ENCODE assay signal across 1 cellular context in the genomic region with DNA sequence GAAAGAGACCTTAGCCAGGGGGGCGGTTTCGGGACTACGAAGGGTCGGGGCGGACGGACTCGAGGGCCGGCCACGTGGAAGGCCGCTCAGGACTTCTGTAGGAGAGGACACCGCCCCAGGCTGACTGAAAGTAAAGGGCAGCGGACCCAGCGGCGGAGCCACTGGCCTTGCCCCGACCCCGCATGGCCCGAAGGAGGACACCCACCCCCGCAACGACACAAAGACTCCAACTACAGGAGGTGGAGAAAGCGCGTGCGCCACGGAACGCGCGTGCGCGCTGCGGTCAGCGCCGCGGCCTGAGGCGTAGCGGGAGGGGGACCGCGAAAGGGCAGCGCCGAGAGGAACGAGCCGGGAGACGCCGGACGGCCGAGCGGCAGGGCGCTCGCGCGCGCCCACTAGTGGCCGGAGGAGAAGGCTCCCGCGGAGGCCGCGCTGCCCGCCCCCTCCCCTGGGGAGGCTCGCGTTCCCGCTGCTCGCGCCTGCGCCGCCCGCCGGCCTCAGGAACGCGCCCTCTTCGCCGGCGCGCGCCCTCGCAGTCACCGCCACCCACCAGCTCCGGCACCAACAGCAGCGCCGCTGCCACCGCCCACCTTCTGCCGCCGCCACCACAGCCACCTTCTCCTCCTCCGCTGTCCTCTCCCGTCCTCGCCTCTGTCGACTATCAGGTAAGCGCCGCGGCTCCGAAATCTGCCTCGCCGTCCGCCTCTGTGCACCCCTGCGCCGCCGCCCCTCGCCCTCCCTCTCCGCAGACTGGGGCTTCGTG.
TF ChIP-seq lines count a peak whose summit lies in the region.

A gene (plus strand): TSS at position 533 of the 763 bp plus-strand sequence. CDS start 67,784 bp downstream, outside the sequence.

TF ChIP-seq in HepG2, 621 proteins besides CTCF, POLR2A, EP300 and RAD21 (continued from another document and continues in another):
- TF ChIP-seq, protein P1, sequence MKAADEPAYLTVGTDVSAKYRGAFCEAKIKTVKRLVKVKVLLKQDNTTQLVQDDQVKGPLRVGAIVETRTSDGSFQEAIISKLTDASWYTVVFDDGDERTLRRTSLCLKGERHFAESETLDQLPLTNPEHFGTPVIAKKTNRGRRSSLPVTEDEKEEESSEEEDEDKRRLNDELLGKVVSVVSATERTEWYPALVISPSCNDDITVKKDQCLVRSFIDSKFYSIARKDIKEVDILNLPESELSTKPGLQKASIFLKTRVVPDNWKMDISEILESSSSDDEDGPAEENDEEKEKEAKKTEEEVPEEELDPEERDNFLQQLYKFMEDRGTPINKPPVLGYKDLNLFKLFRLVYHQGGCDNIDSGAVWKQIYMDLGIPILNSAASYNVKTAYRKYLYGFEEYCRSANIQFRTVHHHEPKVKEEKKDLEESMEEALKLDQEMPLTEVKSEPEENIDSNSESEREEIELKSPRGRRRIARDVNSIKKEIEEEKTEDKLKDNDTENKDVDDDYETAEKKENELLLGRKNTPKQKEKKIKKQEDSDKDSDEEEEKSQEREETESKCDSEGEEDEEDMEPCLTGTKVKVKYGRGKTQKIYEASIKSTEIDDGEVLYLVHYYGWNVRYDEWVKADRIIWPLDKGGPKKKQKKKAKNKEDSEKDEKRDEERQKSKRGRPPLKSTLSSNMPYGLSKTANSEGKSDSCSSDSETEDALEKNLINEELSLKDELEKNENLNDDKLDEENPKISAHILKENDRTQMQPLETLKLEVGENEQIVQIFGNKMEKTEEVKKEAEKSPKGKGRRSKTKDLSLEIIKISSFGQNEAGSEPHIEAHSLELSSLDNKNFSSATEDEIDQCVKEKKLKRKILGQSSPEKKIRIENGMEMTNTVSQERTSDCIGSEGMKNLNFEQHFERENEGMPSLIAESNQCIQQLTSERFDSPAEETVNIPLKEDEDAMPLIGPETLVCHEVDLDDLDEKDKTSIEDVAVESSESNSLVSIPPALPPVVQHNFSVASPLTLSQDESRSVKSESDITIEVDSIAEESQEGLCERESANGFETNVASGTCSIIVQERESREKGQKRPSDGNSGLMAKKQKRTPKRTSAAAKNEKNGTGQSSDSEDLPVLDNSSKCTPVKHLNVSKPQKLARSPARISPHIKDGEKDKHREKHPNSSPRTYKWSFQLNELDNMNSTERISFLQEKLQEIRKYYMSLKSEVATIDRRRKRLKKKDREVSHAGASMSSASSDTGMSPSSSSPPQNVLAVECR (CRISPR knock-in tag; IDR thresholded peaks at IDR 0.05; ENCODE audit: borderline replicate concordance), result peak; percentile 52
- TF ChIP-seq ZNF772 (CRISPR knock-in tag; IDR thresholded peaks at IDR 0.05) (no peak), MZF1 (CRISPR knock-in tag; IDR thresholded peaks at IDR 0.05; ENCODE audit: borderline replicate concordance) (no peak), ZFP37 (CRISPR knock-in tag; IDR thresholded peaks at IDR 0.05; ENCODE audit: borderline replicate concordance) (no peak), ZNF274 (CRISPR knock-in tag; IDR thresholded peaks at IDR 0.05) (no peak; the same call in 1 of the 2 replicates), IKZF1 (IDR thresholded peaks at IDR 0.05) (no peak), ZNF775 (CRISPR knock-in tag; IDR thresholded peaks at IDR 0.05; ENCODE audit: borderline replicate concordance) (no peak), SIX4 (CRISPR knock-in tag; IDR thresholded peaks at IDR 0.05) (no peak), MAF1 (CRISPR knock-in tag; IDR thresholded peaks at IDR 0.05; ENCODE audit: borderline replicate concordance) (peak; percentile 43; the same call in 1 of the 2 replicates), SATB2 (CRISPR knock-in tag; IDR thresholded peaks at IDR 0.05) (0 out of 2 replicates have a peak, but pooled peaks have one; percentile 42), SRF (IDR thresholded peaks at IDR 0.05; ENCODE audit: low read depth, low read length) (no peak), ZNF674 (CRISPR knock-in tag; IDR thresholded peaks at IDR 0.05; ENCODE audit: low read depth) (no peak), PITX1 (CRISPR knock-in tag; IDR thresholded peaks at IDR 0.05) (no peak), IRX3 (CRISPR knock-in tag; IDR thresholded peaks at IDR 0.05; ENCODE audit: borderline replicate concordance, low read depth) (no peak), ZMYM3 (CRISPR knock-in tag; IDR thresholded peaks at IDR 0.05) (no peak), ZBTB20 (CRISPR knock-in tag; IDR thresholded peaks at IDR 0.05; ENCODE audit: borderline replicate concordance, low read depth) (peak; percentile 30; the same call in 1 of the 2 replicates), FOXC1 (CRISPR knock-in tag; IDR thresholded peaks at IDR 0.05; ENCODE audit: borderline replicate concordance) (no peak; the same call in 1 of the 2 replicates), KDM4B (CRISPR knock-in tag; IDR thresholded peaks at IDR 0.05) (0 out of 2 replicates have a peak, but pooled peaks have one; percentile 33), MAFK (conservative IDR thresholded peaks at IDR 0.05 in 1 of 2, IDR thresholded peaks at IDR 0.05 in 1 of 2; ENCODE audit: low read length in 2 of 2) (no peak), ZFP41 (CRISPR knock-in tag; IDR thresholded peaks at IDR 0.05; ENCODE audit: borderline replicate concordance) (no peak), ZNF605 (CRISPR knock-in tag; IDR thresholded peaks at IDR 0.05) (no peak), ZBTB3 (CRISPR knock-in tag; IDR thresholded peaks at IDR 0.05; ENCODE audit: borderline replicate concordance, low read depth) (no peak), CBFB (CRISPR knock-in tag; IDR thresholded peaks at IDR 0.05) (peak; percentile 79; the same call in 1 of the 2 replicates), ZNF207 (IDR thresholded peaks at IDR 0.05; ENCODE audit: borderline replicate concordance) (no peak), WIZ (CRISPR knock-in tag; IDR thresholded peaks at IDR 0.05) (no peak), SRSF1 (optimal IDR thresholded peaks at IDR 0.05; ENCODE audit: low read depth, low read length) (no peak), REXO4 (CRISPR knock-in tag; IDR thresholded peaks at IDR 0.05; ENCODE audit: borderline replicate concordance) (no peak), ZFP36L1 (CRISPR knock-in tag; IDR thresholded peaks at IDR 0.05) (no peak), ZNF138 (CRISPR knock-in tag; IDR thresholded peaks at IDR 0.05; ENCODE audit: low read depth) (no peak), ZNF333 (CRISPR knock-in tag; IDR thresholded peaks at IDR 0.05; ENCODE audit: borderline replicate concordance) (no peak), ZBTB8A (CRISPR knock-in tag; IDR thresholded peaks at IDR 0.05; ENCODE audit: borderline replicate concordance, low read depth) (no peak), TRIM24 (CRISPR knock-in tag; IDR thresholded peaks at IDR 0.05) (no peak), RELA (CRISPR knock-in tag; IDR thresholded peaks at IDR 0.05) (no peak), ZNF260 (CRISPR knock-in tag; IDR thresholded peaks at IDR 0.05; ENCODE audit: borderline replicate concordance, low read depth) (no peak), CEBPG (CRISPR knock-in tag; IDR thresholded peaks at IDR 0.05) (no peak)
- TF ChIP-seq, protein P2, sequence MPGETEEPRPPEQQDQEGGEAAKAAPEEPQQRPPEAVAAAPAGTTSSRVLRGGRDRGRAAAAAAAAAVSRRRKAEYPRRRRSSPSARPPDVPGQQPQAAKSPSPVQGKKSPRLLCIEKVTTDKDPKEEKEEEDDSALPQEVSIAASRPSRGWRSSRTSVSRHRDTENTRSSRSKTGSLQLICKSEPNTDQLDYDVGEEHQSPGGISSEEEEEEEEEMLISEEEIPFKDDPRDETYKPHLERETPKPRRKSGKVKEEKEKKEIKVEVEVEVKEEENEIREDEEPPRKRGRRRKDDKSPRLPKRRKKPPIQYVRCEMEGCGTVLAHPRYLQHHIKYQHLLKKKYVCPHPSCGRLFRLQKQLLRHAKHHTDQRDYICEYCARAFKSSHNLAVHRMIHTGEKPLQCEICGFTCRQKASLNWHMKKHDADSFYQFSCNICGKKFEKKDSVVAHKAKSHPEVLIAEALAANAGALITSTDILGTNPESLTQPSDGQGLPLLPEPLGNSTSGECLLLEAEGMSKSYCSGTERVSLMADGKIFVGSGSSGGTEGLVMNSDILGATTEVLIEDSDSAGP (CRISPR knock-in tag; IDR thresholded peaks at IDR 0.05; ENCODE audit: borderline replicate concordance), result peak; percentile 44; the same call in 1 of the 2 replicates
- TF ChIP-seq, protein P3, sequence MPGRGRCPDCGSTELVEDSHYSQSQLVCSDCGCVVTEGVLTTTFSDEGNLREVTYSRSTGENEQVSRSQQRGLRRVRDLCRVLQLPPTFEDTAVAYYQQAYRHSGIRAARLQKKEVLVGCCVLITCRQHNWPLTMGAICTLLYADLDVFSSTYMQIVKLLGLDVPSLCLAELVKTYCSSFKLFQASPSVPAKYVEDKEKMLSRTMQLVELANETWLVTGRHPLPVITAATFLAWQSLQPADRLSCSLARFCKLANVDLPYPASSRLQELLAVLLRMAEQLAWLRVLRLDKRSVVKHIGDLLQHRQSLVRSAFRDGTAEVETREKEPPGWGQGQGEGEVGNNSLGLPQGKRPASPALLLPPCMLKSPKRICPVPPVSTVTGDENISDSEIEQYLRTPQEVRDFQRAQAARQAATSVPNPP (CRISPR knock-in tag; IDR thresholded peaks at IDR 0.05), result no peak; the same call in 1 of the 2 replicates
- TF ChIP-seq, protein P4, sequence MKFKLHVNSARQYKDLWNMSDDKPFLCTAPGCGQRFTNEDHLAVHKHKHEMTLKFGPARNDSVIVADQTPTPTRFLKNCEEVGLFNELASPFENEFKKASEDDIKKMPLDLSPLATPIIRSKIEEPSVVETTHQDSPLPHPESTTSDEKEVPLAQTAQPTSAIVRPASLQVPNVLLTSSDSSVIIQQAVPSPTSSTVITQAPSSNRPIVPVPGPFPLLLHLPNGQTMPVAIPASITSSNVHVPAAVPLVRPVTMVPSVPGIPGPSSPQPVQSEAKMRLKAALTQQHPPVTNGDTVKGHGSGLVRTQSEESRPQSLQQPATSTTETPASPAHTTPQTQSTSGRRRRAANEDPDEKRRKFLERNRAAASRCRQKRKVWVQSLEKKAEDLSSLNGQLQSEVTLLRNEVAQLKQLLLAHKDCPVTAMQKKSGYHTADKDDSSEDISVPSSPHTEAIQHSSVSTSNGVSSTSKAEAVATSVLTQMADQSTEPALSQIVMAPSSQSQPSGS (CRISPR knock-in tag; IDR thresholded peaks at IDR 0.05), result peak; percentile 48
- TF ChIP-seq, protein P5, sequence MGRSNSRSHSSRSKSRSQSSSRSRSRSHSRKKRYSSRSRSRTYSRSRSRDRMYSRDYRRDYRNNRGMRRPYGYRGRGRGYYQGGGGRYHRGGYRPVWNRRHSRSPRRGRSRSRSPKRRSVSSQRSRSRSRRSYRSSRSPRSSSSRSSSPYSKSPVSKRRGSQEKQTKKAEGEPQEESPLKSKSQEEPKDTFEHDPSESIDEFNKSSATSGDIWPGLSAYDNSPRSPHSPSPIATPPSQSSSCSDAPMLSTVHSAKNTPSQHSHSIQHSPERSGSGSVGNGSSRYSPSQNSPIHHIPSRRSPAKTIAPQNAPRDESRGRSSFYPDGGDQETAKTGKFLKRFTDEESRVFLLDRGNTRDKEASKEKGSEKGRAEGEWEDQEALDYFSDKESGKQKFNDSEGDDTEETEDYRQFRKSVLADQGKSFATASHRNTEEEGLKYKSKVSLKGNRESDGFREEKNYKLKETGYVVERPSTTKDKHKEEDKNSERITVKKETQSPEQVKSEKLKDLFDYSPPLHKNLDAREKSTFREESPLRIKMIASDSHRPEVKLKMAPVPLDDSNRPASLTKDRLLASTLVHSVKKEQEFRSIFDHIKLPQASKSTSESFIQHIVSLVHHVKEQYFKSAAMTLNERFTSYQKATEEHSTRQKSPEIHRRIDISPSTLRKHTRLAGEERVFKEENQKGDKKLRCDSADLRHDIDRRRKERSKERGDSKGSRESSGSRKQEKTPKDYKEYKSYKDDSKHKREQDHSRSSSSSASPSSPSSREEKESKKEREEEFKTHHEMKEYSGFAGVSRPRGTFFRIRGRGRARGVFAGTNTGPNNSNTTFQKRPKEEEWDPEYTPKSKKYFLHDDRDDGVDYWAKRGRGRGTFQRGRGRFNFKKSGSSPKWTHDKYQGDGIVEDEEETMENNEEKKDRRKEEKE (IDR thresholded peaks at IDR 0.05), result no peak
- TF ChIP-seq, protein P6, sequence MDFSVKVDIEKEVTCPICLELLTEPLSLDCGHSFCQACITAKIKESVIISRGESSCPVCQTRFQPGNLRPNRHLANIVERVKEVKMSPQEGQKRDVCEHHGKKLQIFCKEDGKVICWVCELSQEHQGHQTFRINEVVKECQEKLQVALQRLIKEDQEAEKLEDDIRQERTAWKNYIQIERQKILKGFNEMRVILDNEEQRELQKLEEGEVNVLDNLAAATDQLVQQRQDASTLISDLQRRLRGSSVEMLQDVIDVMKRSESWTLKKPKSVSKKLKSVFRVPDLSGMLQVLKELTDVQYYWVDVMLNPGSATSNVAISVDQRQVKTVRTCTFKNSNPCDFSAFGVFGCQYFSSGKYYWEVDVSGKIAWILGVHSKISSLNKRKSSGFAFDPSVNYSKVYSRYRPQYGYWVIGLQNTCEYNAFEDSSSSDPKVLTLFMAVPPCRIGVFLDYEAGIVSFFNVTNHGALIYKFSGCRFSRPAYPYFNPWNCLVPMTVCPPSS (IDR thresholded peaks at IDR 0.05), result no peak
- TF ChIP-seq, protein P7, sequence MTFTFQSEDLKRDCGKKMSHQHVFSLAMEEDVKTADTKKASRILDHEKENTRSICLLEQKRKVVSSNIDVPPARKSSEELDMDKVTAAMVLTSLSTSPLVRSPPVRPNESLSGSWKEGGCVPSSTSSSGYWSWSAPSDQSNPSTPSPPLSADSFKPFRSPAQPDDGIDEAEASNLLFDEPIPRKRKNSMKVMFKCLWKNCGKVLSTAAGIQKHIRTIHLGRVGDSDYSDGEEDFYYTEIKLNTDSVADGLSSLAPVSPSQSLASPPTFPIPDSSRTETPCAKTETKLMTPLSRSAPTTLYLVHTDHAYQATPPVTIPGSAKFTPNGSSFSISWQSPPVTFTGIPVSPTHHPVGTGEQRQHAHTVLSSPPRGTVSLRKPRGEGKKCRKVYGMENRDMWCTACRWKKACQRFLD (CRISPR knock-in tag; IDR thresholded peaks at IDR 0.05; ENCODE audit: borderline replicate concordance), result no peak
- TF ChIP-seq, protein P8, sequence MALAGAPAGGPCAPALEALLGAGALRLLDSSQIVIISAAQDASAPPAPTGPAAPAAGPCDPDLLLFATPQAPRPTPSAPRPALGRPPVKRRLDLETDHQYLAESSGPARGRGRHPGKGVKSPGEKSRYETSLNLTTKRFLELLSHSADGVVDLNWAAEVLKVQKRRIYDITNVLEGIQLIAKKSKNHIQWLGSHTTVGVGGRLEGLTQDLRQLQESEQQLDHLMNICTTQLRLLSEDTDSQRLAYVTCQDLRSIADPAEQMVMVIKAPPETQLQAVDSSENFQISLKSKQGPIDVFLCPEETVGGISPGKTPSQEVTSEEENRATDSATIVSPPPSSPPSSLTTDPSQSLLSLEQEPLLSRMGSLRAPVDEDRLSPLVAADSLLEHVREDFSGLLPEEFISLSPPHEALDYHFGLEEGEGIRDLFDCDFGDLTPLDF (CRISPR knock-in tag; IDR thresholded peaks at IDR 0.05), result no peak; the same call in 1 of the 2 replicates
- TF ChIP-seq, protein P9, sequence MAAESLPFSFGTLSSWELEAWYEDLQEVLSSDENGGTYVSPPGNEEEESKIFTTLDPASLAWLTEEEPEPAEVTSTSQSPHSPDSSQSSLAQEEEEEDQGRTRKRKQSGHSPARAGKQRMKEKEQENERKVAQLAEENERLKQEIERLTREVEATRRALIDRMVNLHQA (CRISPR knock-in tag; IDR thresholded peaks at IDR 0.05), result no peak
- TF ChIP-seq, protein P10, sequence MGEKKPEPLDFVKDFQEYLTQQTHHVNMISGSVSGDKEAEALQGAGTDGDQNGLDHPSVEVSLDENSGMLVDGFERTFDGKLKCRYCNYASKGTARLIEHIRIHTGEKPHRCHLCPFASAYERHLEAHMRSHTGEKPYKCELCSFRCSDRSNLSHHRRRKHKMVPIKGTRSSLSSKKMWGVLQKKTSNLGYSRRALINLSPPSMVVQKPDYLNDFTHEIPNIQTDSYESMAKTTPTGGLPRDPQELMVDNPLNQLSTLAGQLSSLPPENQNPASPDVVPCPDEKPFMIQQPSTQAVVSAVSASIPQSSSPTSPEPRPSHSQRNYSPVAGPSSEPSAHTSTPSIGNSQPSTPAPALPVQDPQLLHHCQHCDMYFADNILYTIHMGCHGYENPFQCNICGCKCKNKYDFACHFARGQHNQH (CRISPR knock-in tag; IDR thresholded peaks at IDR 0.05), result no peak; the same call in 1 of the 2 replicates
